In genomic region chr7:44477063-44477830, GRCh38 we compare ENCODE assay signal across 10 cellular contexts. TPM values are rescaled to one million over a fixed set of nuclear protein-coding genes. Genes with fewer than 3 reads are reported as not detected.
DNase-seq lines count a peak whose midpoint lies in the region; ATAC-seq and TF ChIP-seq lines count a peak whose summit lies in the region.
"Had no signal": no experiment of that assay in that cellular context is flagged by ENCODE, and none has a peak within 500 bp of the region (broad histone marks: within the 10 kb centered on the region; RNA-seq: fewer than 3 reads in every experiment).

No MANE protein-coding gene starts in this region.

- no peak overlapping the region for H3K4me3 ChIP-seq in WI38 (ENCODE audit: low read depth, low read length)
- no peak overlapping the region for H3K4me3 ChIP-seq in mammary epithelial cell (replicated peaks in 1 of 3; ENCODE audit: insufficient read depth in 1 of 3, low read depth in 2 of 3, low read length in 3 of 3)
- H3K4me3 ChIP-seq: BLaER1 treated with 17β-estradiol and CSF1 and Interleukin-3, amounts not matched to agents 10 nM and 100 nM; skin epidermis had no signal

- dilution Hi-C loops in mammary epithelial cell (cut with HindIII; ENCODE audit: low sequenced_read_pairs): no loop called here

- 24% methylated on average over 6 of the region's 6 CpGs for WGBS in mammary epithelial cell (ENCODE audit: low coverage, missing lambda C conversion rate)

- in situ Hi-C loops in mammary epithelial cell (cut with MboI; ENCODE audit: low sequenced_read_pairs in 2 of 2): loop anchor here (10.0 to 25.0 kb wide), 2 partner anchors 232 to 240 kb away; no protein-coding TSS in a partner anchor

- no peaks in the 10 kb centered on the region for H3K27me3 ChIP-seq in mammary epithelial cell (ENCODE audit: insufficient read depth, low read length)
- H3K27me3 ChIP-seq: BLaER1 treated with 17β-estradiol and CSF1 and Interleukin-3, amounts not matched to agents 10 nM and 100 nM had no signal

- H2AFZ ChIP-seq in mammary epithelial cell (ENCODE audit: low read depth, low read length): no peak overlapping the region

- peaks cover 79% of the 10 kb centered on the region for H3K79me2 ChIP-seq in mammary epithelial cell (ENCODE audit: insufficient read depth, low read length)

- CTCF ChIA-PET in mammary epithelial cell (lab: Charles Lee; ENCODE audit: low non-redundant PET): interaction anchor here (0.6 kb wide), 1 partner anchor 84 kb away, joined by 3 read pairs; no protein-coding TSS in a partner anchor

- H3K9me3 ChIP-seq in mammary epithelial cell (replicated peaks; ENCODE audit: insufficient read depth, low read length): no peaks in the 10 kb centered on the region

- intact Hi-C loops in mammary epithelial cell (cut with micrococcal nuclease): loop anchor here (1.0 to 10.0 kb wide), 8 partner anchors 88 to 455 kb away; no protein-coding TSS in a partner anchor

- no TSS peak for BruUV-seq in mammary epithelial cell (replicated peaks; lab: Mats Ljungman, UMichigan)

- H3K36me3 ChIP-seq in mammary epithelial cell (ENCODE audit: insufficient read depth, low read length): peaks cover 20% of the 10 kb centered on the region

- ATAC-seq in HG02870 (IDR thresholded peaks at IDR 0.05; ENCODE audit: unreplicated experiment): peak; percentile 75

- H3K4me1 ChIP-seq in mammary epithelial cell (ENCODE audit: insufficient read depth, low read length): peaks cover 25% of the 10 kb centered on the region

- H4K20me1 ChIP-seq in mammary epithelial cell (ENCODE audit: insufficient read depth, low read length): no peaks in the 10 kb centered on the region

- H3K9ac ChIP-seq in mammary epithelial cell (ENCODE audit: insufficient read depth, low read length): no peak overlapping the region
- H3K9ac ChIP-seq: BLaER1 treated with 17β-estradiol and CSF1 and Interleukin-3, amounts not matched to agents 10 nM and 100 nM had no signal

- H3K27ac ChIP-seq in mammary epithelial cell (ENCODE audit: insufficient read depth, low read depth, low read length): no peak overlapping the region
- H3K27ac ChIP-seq: BLaER1 treated with 17β-estradiol and CSF1 and Interleukin-3, amounts not matched to agents 10 nM and 100 nM; skin epidermis had no signal

- no peak overlapping the region for H3K4me2 ChIP-seq in mammary epithelial cell (ENCODE audit: insufficient read depth, low read depth, low read length)
- H3K4me2 ChIP-seq: BLaER1 treated with 17β-estradiol and CSF1 and Interleukin-3, amounts not matched to agents 10 nM and 100 nM had no signal

- DNase-seq in NCI-H1436 (lab: John Stamatoyannopoulos, UW) (peak; percentile 26), NCI-H1436 treated with DMSO at 0.1 percent for 48 hours (lab: John Stamatoyannopoulos, UW) (no peak), NCI-H2107 treated with DMSO at 0.1 percent for 48 hours (lab: John Stamatoyannopoulos, UW; ENCODE audit: unreplicated experiment) (peak; percentile 74), mammary epithelial cell (peak; percentile 85), islet precursor cell (peak; percentile 93)
- DNase-seq in stimulated activated CD4-positive, alpha-beta T cell treated with anti-CD3 and anti-CD28 coated beads, Interleukin-1b, Interleukin-23, amount 100 ng/mL, for 48 hours: peak; percentile 65

- TF ChIP-seq CTCF in WI38 (IDR thresholded peaks at IDR 0.05; ENCODE audit: low read depth, low read length): peak; percentile 99
- peak; percentile 98 to 99 for TF ChIP-seq CTCF in mammary epithelial cell (conservative IDR thresholded peaks at IDR 0.05 in 1 of 2, IDR thresholded peaks at IDR 0.05 in 1 of 2; ENCODE audit: extremely low read depth in 1 of 2, insufficient read depth in 1 of 2, low read depth in 1 of 2, low read length in 2 of 2)

RNA-seq across cellular contexts. Expression of gene NUDCD3, which starts 13.2 kb away (rescaled TPM):
- total RNA-seq in mammary epithelial cell: 100 to 1,000 TPM in 1 of 2 donors, 10 to 100 TPM in 1; 77.2 to 122 TPM
- polyA plus RNA-seq in mammary epithelial cell: 48.3 TPM
- 154 TPM for polyA minus RNA-seq in mammary epithelial cell
